In the genomic region with DNA sequence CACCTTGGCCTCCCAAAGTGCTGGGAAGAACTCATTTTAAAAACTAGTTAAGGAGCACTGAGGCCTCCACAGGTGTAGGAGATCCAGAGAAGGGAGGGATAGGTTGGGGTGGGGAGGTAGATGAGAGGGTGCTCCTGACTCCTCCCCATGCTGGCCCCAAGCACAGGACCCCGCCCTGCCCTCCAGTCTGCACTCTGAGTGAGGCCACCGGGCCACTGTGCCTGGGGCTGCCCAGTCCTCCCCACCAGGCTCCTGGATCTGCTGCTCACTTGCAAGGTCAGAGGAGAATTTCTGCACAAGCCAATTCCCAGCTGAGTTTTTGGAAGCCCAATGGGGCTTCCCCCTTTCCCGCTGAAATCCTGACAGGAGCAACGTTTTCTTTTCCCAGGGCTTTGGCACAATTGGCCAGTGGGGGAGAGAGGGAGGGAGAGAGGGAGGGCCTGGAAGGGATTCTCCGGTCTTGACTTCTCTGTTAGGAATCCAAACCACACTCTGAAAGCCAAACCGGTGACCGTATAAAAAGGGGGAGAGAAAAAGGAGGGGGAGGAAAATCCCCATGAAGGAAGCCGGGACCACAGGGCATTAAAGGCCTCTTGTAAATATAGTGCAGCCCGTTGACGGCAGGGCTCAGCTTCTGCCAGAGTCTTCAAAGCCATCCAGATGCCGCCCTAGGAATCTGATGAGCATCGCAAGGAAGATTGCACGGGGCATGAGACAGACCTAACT, we compare ENCODE assay signal across 8 cellular contexts.
A peak's percentile ranks its signal among the peaks of the same experiment; 100 is the strongest.
DNase-seq lines count a peak whose midpoint lies in the region; ATAC-seq and TF ChIP-seq lines count a peak whose summit lies in the region.

No MANE protein-coding gene starts in this region.

- TF ChIP-seq CTCF in chondrocyte (IDR thresholded peaks at IDR 0.05) = no peak
- TF ChIP-seq CTCF in left lung (IDR thresholded peaks at IDR 0.05) = no peak
- TF ChIP-seq CTCF in testis (IDR thresholded peaks at IDR 0.05) = no peak
- TF ChIP-seq CTCF in lower leg skin (IDR thresholded peaks at IDR 0.05) = no peak

- no peak overlapping the region for H3K9ac ChIP-seq in HUES48 (ENCODE audit: low read depth, low read length)

- TF ChIP-seq POLR2A in testis (IDR thresholded peaks at IDR 0.05) = no peak
- TF ChIP-seq POLR2A in lower leg skin (IDR thresholded peaks at IDR 0.05) = no peak

- intact Hi-C loops in left lung (cut with DNase I) = no loop called here
- intact Hi-C loops in testis (cut with DNase I; ENCODE audit: low total_unique reads) = no loop called here
- intact Hi-C loops in lower leg skin (cut with DNase I; ENCODE audit: low total_unique reads) = no loop called here

- no peaks in the 10 kb centered on the region for H3K27me3 Mint-ChIP-seq in chondrocyte (ENCODE audit: low read depth)

- H3K36me3 ChIP-seq in HUES48 (ENCODE audit: control insufficient read depth, insufficient read depth, low read length) (no peaks in the 10 kb centered on the region), left lung (no peaks in the 10 kb centered on the region), testis (ENCODE audit: low read depth, missing control alignments) (no peaks in the 10 kb centered on the region)

- peak overlapping the region; percentile 45 for H3K4me3 Mint-ChIP-seq in chondrocyte (ENCODE audit: unreplicated experiment)

- no peaks in the 10 kb centered on the region for H3K36me3 Mint-ChIP-seq in chondrocyte (ENCODE audit: low read depth)

- peaks cover 11% of the 10 kb centered on the region; the same call in 1 of the 2 replicates for H3K4me1 ChIP-seq in HUES48 (ENCODE audit: control insufficient read depth, insufficient read depth, low read length)
- H3K4me1 ChIP-seq in left lung = peaks cover 6 to 16% of the 10 kb centered on the region in 2 donors
- H3K4me1 ChIP-seq in testis = peaks cover 16% of the 10 kb centered on the region

- H3K27ac Mint-ChIP-seq in chondrocyte (ENCODE audit: unreplicated experiment) = peak overlapping the region; percentile 46

- DNase-seq in chondrocyte (ENCODE audit: low spot score) = no peak
- DNase-seq in left lung = no peak
- DNase-seq in testis = peak; percentile 45
- DNase-seq in GDM1 (lab: John Stamatoyannopoulos, UW) = no peak
- no peak for DNase-seq in activated effector memory CD4-positive, alpha-beta T cell treated with Interleukin-2 at 50 U/mL for 16 hours
- DNase-seq in lower leg skin (ENCODE audit: low spot score in 2 of 2) = no peak

- H3K27me3 ChIP-seq in HUES48 (ENCODE audit: control insufficient read depth, insufficient read depth, low read length) = no peaks in the 10 kb centered on the region
- H3K27me3 ChIP-seq in left lung = no peaks in the 10 kb centered on the region
- H3K27me3 ChIP-seq in testis = no peaks in the 10 kb centered on the region

- H3K4me1 Mint-ChIP-seq in chondrocyte (ENCODE audit: low read depth) = peaks cover 11% of the 10 kb centered on the region

- H3K9me3 ChIP-seq in HUES48 (ENCODE audit: control insufficient read depth, insufficient read depth, low read length) = no peaks in the 10 kb centered on the region
- H3K9me3 ChIP-seq in left lung = no peaks in the 10 kb centered on the region
- H3K9me3 ChIP-seq in testis = no peaks in the 10 kb centered on the region

- no peak overlapping the region for H3K4me3 ChIP-seq in HUES48 (ENCODE audit: low read depth, low read length)
- no peak overlapping the region for H3K4me3 ChIP-seq in left lung
- no peak overlapping the region for H3K4me3 ChIP-seq in testis
- no peak overlapping the region for H3K4me3 ChIP-seq in lower leg skin (ENCODE audit: low read depth, poor library complexity, severe bottlenecking)

- H3K9me3 Mint-ChIP-seq in chondrocyte (ENCODE audit: low read depth) = no peaks in the 10 kb centered on the region

- 46 to 50% methylated on average over 13 of the region's 13 CpGs for WGBS in testis, 2 donors
- 25 to 34% methylated on average over 13 of the region's 13 CpGs for WGBS in lower leg skin, 2 donors

- H3K27ac ChIP-seq in HUES48 (ENCODE audit: low read depth, low read length) (peak overlapping the region; percentile 16), left lung (peak overlapping the region in 1 of 2 donors; percentile 13), testis (no peak overlapping the region)

- ATAC-seq in left lung (peak; percentile 72), GM18498 (IDR thresholded peaks at IDR 0.05; ENCODE audit: unreplicated experiment) (no peak)
